Comparison of ENCODE assay signal across 8 cellular contexts in the genomic region with DNA sequence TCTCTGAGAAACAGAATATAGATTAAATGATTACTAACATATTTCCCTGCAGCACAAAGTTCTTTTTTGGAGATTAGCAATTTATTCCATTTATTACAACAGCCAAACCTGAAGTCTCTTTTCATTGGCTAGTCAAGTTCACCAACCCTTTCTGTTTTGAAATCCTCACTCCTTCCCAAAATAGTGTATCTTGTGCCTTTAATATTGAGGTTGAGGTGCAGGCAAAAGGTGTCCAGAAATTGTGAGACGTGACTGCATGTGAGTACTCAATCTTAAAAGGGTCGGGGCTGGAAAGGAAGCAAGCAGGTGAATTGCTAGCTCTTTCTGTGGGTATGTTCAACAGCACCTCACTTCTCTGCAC. TPM values are rescaled to one million over a fixed set of nuclear protein-coding genes. Genes with fewer than 3 reads are reported as not detected.
A peak's percentile ranks its signal among the peaks of the same experiment; 100 is the strongest.
DNase-seq lines count a peak whose midpoint lies in the region; ATAC-seq and TF ChIP-seq lines count a peak whose summit lies in the region.
"Had no signal": no experiment of that assay in that cellular context is flagged by ENCODE, and none has a peak within 500 bp of the region (broad histone marks: within the 10 kb centered on the region; RNA-seq: fewer than 3 reads in every experiment).

No MANE protein-coding gene starts in this region.

- H3K4me1 ChIP-seq in KMS-11 (ENCODE audit: low read depth, poor library complexity, severe bottlenecking) (peaks cover 68% of the 10 kb centered on the region), right atrium auricular region (peaks cover 0 to 33% of the 10 kb centered on the region in 2 donors)

- no peak for TF ChIP-seq CTCF in KMS-11 (conservative IDR thresholded peaks at IDR 0.05; ENCODE audit: low read depth, low read length)
- TF ChIP-seq CTCF in activated CD8-positive, alpha-beta T cell treated with anti-CD3 and anti-CD28 coated beads for 36 hours (IDR thresholded peaks at IDR 0.05): no peak
- no peak for TF ChIP-seq CTCF in right atrium auricular region (IDR thresholded peaks at IDR 0.05)

- intact Hi-C loops in activated CD8-positive, alpha-beta T cell treated with anti-CD3 and anti-CD28 coated beads for 36 hours (cut with micrococcal nuclease): no loop called here
- intact Hi-C loops in left colon (cut with DNase I, micrococcal nuclease): loop anchor here in 1 of 2 donors (10.0 kb wide), 1 partner anchor 187 kb away; no protein-coding TSS in a partner anchor

- H3K27ac Mint-ChIP-seq in activated CD8-positive, alpha-beta T cell treated with anti-CD3 and anti-CD28 coated beads for 36 hours: peak overlapping the region; percentile 100
- peak overlapping the region; percentile 88 for H3K27ac Mint-ChIP-seq in stimulated activated memory B cell treated with anti-CD40 and anti-IgM and Interleukin-4, amounts not matched to agents 10 μg/mL and 1 μg/mL and 100 μg/mL, for 72 hours

- no peak for ATAC-seq in activated CD8-positive, alpha-beta T cell treated with anti-CD3 and anti-CD28 coated beads for 36 hours
- no peak for ATAC-seq in stimulated activated memory B cell treated with anti-CD40 and anti-IgM and Interleukin-4, amounts not matched to agents 10 μg/mL and 1 μg/mL and 100 μg/mL, for 72 hours
- ATAC-seq in GM21576 (IDR thresholded peaks at IDR 0.05; ENCODE audit: unreplicated experiment): no peak
- ATAC-seq in GM18519 (IDR thresholded peaks at IDR 0.05; ENCODE audit: low FRiP score, unreplicated experiment): no peak
- ATAC-seq in left colon: no peak

- POLR2A ChIA-PET in activated CD8-positive, alpha-beta T cell treated with anti-CD3 and anti-CD28 coated beads for 36 hours (lab: Charles Lee): interaction anchor here (1.0 kb wide), 2 partner anchors 185 to 314 kb away, joined by 3 read pairs; no protein-coding TSS in a partner anchor

- H3K4me3 Mint-ChIP-seq in activated CD8-positive, alpha-beta T cell treated with anti-CD3 and anti-CD28 coated beads for 36 hours: peak overlapping the region; percentile 79
- no peak overlapping the region for H3K4me3 Mint-ChIP-seq in stimulated activated memory B cell treated with anti-CD40 and anti-IgM and Interleukin-4, amounts not matched to agents 10 μg/mL and 1 μg/mL and 100 μg/mL, for 72 hours
- H3K4me3 Mint-ChIP-seq: neural crest cell had no signal

- H4K20me1 ChIP-seq in KMS-11 (ENCODE audit: insufficient read depth): no peaks in the 10 kb centered on the region

- H2AFZ ChIP-seq in KMS-11 (ENCODE audit: low read depth): peak overlapping the region; percentile 45; the same call in 1 of the 2 replicates

- H3K9me3 Mint-ChIP-seq in activated CD8-positive, alpha-beta T cell treated with anti-CD3 and anti-CD28 coated beads for 36 hours: no peaks in the 10 kb centered on the region
- H3K9me3 Mint-ChIP-seq in stimulated activated memory B cell treated with anti-CD40 and anti-IgM and Interleukin-4, amounts not matched to agents 10 μg/mL and 1 μg/mL and 100 μg/mL, for 72 hours: no peaks in the 10 kb centered on the region
- H3K9me3 Mint-ChIP-seq: neural crest cell had no signal

- H3K27me3 ChIP-seq in KMS-11 (ENCODE audit: insufficient read depth, low read depth): no peaks in the 10 kb centered on the region
- H3K27me3 ChIP-seq in right atrium auricular region: no peaks in the 10 kb centered on the region

- H3K36me3 ChIP-seq in KMS-11 (ENCODE audit: insufficient read depth) (no peaks in the 10 kb centered on the region), right atrium auricular region (no peaks in the 10 kb centered on the region)

- H3K36me3 Mint-ChIP-seq in activated CD8-positive, alpha-beta T cell treated with anti-CD3 and anti-CD28 coated beads for 36 hours (ENCODE audit: low read depth): peaks cover 6% of the 10 kb centered on the region
- peaks cover 5% of the 10 kb centered on the region for H3K36me3 Mint-ChIP-seq in stimulated activated memory B cell treated with anti-CD40 and anti-IgM and Interleukin-4, amounts not matched to agents 10 μg/mL and 1 μg/mL and 100 μg/mL, for 72 hours

- DNase-seq in activated CD8-positive, alpha-beta T cell treated with anti-CD3 and anti-CD28 coated beads for 36 hours: no peak
- DNase-seq in right atrium auricular region (ENCODE audit: low spot score) (no peak), left colon (no peak)

- H3K9ac ChIP-seq in KMS-11: peak overlapping the region; percentile 74; the same call in 1 of the 2 replicates

- peak overlapping the region; percentile 30 for H3K4me3 ChIP-seq in KMS-11 (IDR thresholded peaks at IDR 0.05; ENCODE audit: insufficient read depth, low read depth, low read length)
- no peak overlapping the region for H3K4me3 ChIP-seq in right atrium auricular region

- no peaks in the 10 kb centered on the region for H3K9me3 ChIP-seq in right atrium auricular region

- CTCF ChIA-PET in activated CD8-positive, alpha-beta T cell treated with anti-CD3 and anti-CD28 coated beads for 36 hours (lab: Charles Lee): interaction anchor here (1.0 to 2.5 kb wide), 2 partner anchors 31 to 251 kb away, joined by 3 to 7 read pairs; no protein-coding TSS in a partner anchor

- no peaks in the 10 kb centered on the region for H3K27me3 Mint-ChIP-seq in activated CD8-positive, alpha-beta T cell treated with anti-CD3 and anti-CD28 coated beads for 36 hours
- H3K27me3 Mint-ChIP-seq in stimulated activated memory B cell treated with anti-CD40 and anti-IgM and Interleukin-4, amounts not matched to agents 10 μg/mL and 1 μg/mL and 100 μg/mL, for 72 hours: no peaks in the 10 kb centered on the region

- no peaks in the 10 kb centered on the region for H3K79me2 ChIP-seq in KMS-11 (ENCODE audit: insufficient read depth, low read depth)

- peak overlapping the region; percentile 96 for H3K27ac ChIP-seq in KMS-11
- H3K27ac ChIP-seq in right atrium auricular region: peak overlapping the region; percentile 66

- peak overlapping the region; percentile 99 for H3K4me2 ChIP-seq in KMS-11

- peaks cover 81% of the 10 kb centered on the region for H3K4me1 Mint-ChIP-seq in activated CD8-positive, alpha-beta T cell treated with anti-CD3 and anti-CD28 coated beads for 36 hours (ENCODE audit: low read depth)
- H3K4me1 Mint-ChIP-seq in stimulated activated memory B cell treated with anti-CD40 and anti-IgM and Interleukin-4, amounts not matched to agents 10 μg/mL and 1 μg/mL and 100 μg/mL, for 72 hours: peaks cover 48% of the 10 kb centered on the region

RNA-seq across cellular contexts. Expression of a gene that starts 11.1 kb away (rescaled TPM):
- total RNA-seq in activated CD8-positive, alpha-beta T cell treated with anti-CD3 and anti-CD28 coated beads for 36 hours: 10 to 100 TPM; 83.4 to 85.0 TPM
- 10 to 100 TPM; 80.1 to 90.3 TPM for total RNA-seq in right atrium auricular region
- total RNA-seq in left colon: 10 to 100 TPM; 77.0 to 78.3 TPM
